ENCODE assay signal across 18 cellular contexts in the genomic region with DNA sequence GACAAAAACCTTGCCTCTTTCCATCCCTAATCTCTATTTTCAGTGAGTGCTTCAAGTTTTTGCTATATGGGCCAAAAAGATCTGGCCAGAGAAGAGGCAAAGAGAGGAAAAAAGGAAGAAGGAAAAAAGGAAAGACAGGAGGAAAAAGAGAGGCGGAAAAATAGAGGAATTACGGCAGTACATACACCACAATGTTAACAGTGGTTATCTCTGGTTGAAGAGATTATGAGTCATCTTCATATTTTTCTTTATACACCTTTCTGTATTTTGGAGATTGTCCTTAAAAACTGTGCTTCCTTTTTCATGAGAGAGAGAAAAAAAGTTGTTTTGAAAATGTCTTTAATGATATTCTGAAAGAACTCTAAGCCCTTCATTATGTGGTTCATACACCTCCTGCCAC.
DNase-seq lines count a peak whose midpoint lies in the region; ATAC-seq and TF ChIP-seq lines count a peak whose summit lies in the region.
"Had no signal": no experiment of that assay in that cellular context is flagged by ENCODE, and none has a peak within 500 bp of the region (broad histone marks: within the 10 kb centered on the region; RNA-seq: fewer than 3 reads in every experiment).

No MANE protein-coding gene starts in this region.

- no peak overlapping the region for H2BK20ac ChIP-seq in IMR-90 (ENCODE audit: low read depth, low read length)

- H3K79me2 ChIP-seq in PC-3 (ENCODE audit: low read length) = peaks cover 25% of the 10 kb centered on the region

- peaks cover 13% of the 10 kb centered on the region for H3F3A ChIP-seq in PC-3 (ENCODE audit: low read length, unreplicated experiment)

- no peak overlapping the region for H4K5ac ChIP-seq in IMR-90 (ENCODE audit: low read depth, low read length)

- H2AFZ ChIP-seq in IMR-90 (replicated peaks; ENCODE audit: low read length, poor library complexity) = no peak overlapping the region
- no peak overlapping the region for H2AFZ ChIP-seq in PC-3 (ENCODE audit: low read length)
- H2AFZ ChIP-seq: GM23248 had no signal

- no peak overlapping the region for H2AK5ac ChIP-seq in IMR-90 (ENCODE audit: low read depth, low read length)

- H4K20me1 ChIP-seq in IMR-90 (ENCODE audit: insufficient read depth, low read length) = peaks cover 14% of the 10 kb centered on the region; the same call in 1 of the 2 replicates
- H4K20me1 ChIP-seq in PC-3 (ENCODE audit: low read length) = no peaks in the 10 kb centered on the region
- H4K20me1 ChIP-seq: BLaER1 had no signal

- peak overlapping the region; percentile 27 for H3K27ac Mint-ChIP-seq in type B pancreatic cell
- H3K27ac Mint-ChIP-seq: CD14-positive monocyte had no signal

- H3K36me3 ChIP-seq in IMR-90 (ENCODE audit: control insufficient read depth, insufficient read depth, low read length) (peaks cover 1% of the 10 kb centered on the region; the same call in 1 of the 2 replicates), PC-3 (ENCODE audit: low read depth, low read length) (no peaks in the 10 kb centered on the region)
- H3K36me3 ChIP-seq: BLaER1 had no signal

- H2BK5ac ChIP-seq in IMR-90 (ENCODE audit: low read depth, low read length, poor library complexity, severe bottlenecking) = no peak overlapping the region

- H3K9me3 ChIP-seq in IMR-90 (ENCODE audit: control insufficient read depth, insufficient read depth, low read length) = peaks cover 4% of the 10 kb centered on the region
- no peaks in the 10 kb centered on the region for H3K9me3 ChIP-seq in PC-3 (ENCODE audit: low read length)

- H3K36me3 Mint-ChIP-seq in type B pancreatic cell = no peaks in the 10 kb centered on the region

- dilution Hi-C loops in IMR-90 (cut with HindIII; ENCODE audit: low sequenced_read_pairs, unreplicated experiment) = no loop called here

- TF ChIP-seq POLR2A in IMR-90 (IDR thresholded peaks at IDR 0.05; ENCODE audit: low read depth, low read length) = no peak

- ATAC-seq in IMR-90 (ENCODE audit: low read depth) (no peak), PC-3 (peak; percentile 70), GM21737 (IDR thresholded peaks at IDR 0.05; ENCODE audit: unreplicated experiment) (no peak), HG02870 (IDR thresholded peaks at IDR 0.05; ENCODE audit: unreplicated experiment) (no peak)
- ATAC-seq: GM12878, HepG2 had no signal

- DNase-seq in IMR-90 = peak; percentile 7
- peak; percentile 28 for DNase-seq in PC-3
- peak; percentile 15 for DNase-seq in amniotic epithelial cell (ENCODE audit: low read depth)
- DNase-seq in type B pancreatic cell (ENCODE audit: extremely low spot score, unreplicated experiment) = no peak
- no peak for DNase-seq in NCI-H1436 (lab: John Stamatoyannopoulos, UW)
- DNase-seq: AML-193; CD4-positive, alpha-beta memory T cell; DMS153; DMS79; HCEC 1CT had no signal

- POLR2A ChIA-PET in IMR-90 (lab: Charles Lee; ENCODE audit: unreplicated experiment) (no interaction called here), PC-3 (lab: Charles Lee; ENCODE audit: unreplicated experiment) (no interaction called here)

- no peak overlapping the region for H3K4me3 Mint-ChIP-seq in type B pancreatic cell
- H3K4me3 Mint-ChIP-seq: CD14-positive monocyte; CD4-positive, alpha-beta memory T cell had no signal

- no peak overlapping the region for H2AK9ac ChIP-seq in IMR-90 (replicated peaks; ENCODE audit: low read depth, low read length, poor library complexity)

- no peak overlapping the region for H3K14ac ChIP-seq in IMR-90 (replicated peaks; ENCODE audit: low read depth, low read length)

- H3K4me2 ChIP-seq in IMR-90 (ENCODE audit: low read depth, low read length) = no peak overlapping the region
- peak overlapping the region; percentile 28 for H3K4me2 ChIP-seq in PC-3 (ENCODE audit: low read length)
- H3K4me2 ChIP-seq: BLaER1, KMS-11 had no signal

- CTCF ChIA-PET in IMR-90 (lab: Yijun Ruan, JAX) (no interaction called here), PC-3 (lab: Charles Lee) (interaction anchor here (0.5 kb wide), 1 partner anchor 125 kb away, joined by 3 read pairs; no protein-coding TSS in a partner anchor)

- H4K91ac ChIP-seq in IMR-90 (ENCODE audit: insufficient read depth, low read depth, low read length) = no peak overlapping the region

- no peak overlapping the region for H2BK15ac ChIP-seq in IMR-90 (ENCODE audit: low read depth, low read length)

- no peak overlapping the region for H3K4ac ChIP-seq in IMR-90 (ENCODE audit: low read depth, low read length)

- no peak overlapping the region for H3K23ac ChIP-seq in IMR-90 (ENCODE audit: low read depth, low read length)

- no peaks in the 10 kb centered on the region for H3K9me2 ChIP-seq in PC-3 (replicated peaks; ENCODE audit: low read length)

- peaks cover 11% of the 10 kb centered on the region for H3K9me3 Mint-ChIP-seq in type B pancreatic cell

- H3K27me3 ChIP-seq in IMR-90 (ENCODE audit: control insufficient read depth, insufficient read depth, low read length) (no peaks in the 10 kb centered on the region), PC-3 (ENCODE audit: low read length) (no peaks in the 10 kb centered on the region)
- H3K27me3 ChIP-seq: BLaER1 had no signal

- in situ Hi-C loops in IMR-90 (cut with MboI; ENCODE audit: low sequenced_read_pairs) = no loop called here

- H3K79me1 ChIP-seq in IMR-90 (ENCODE audit: low read depth in 1 of 2, low read length in 2 of 2) = peaks cover 29 to 73% of the 10 kb centered on the region in 2 experiments

- H2BK120ac ChIP-seq in IMR-90 (ENCODE audit: low read depth, low read length) = no peak overlapping the region

- no peak overlapping the region for H3K56ac ChIP-seq in IMR-90 (ENCODE audit: extremely low read depth, insufficient read depth, low read length)

- no peak for TF ChIP-seq RAD21 in IMR-90 (IDR thresholded peaks at IDR 0.05; ENCODE audit: low read length)

- H3K4me3 ChIP-seq in IMR-90 (ENCODE audit: insufficient read depth, low read depth, low read length) = no peak overlapping the region
- H3K4me3 ChIP-seq in PC-3 (ENCODE audit: low read length) = no peak overlapping the region
- H3K4me3 ChIP-seq: BLaER1, GM12878, GM23248 had no signal

- H3K27me3 Mint-ChIP-seq in type B pancreatic cell = no peaks in the 10 kb centered on the region
- H3K27me3 Mint-ChIP-seq: CD4-positive, alpha-beta memory T cell had no signal

- H3K27ac ChIP-seq in IMR-90 (ENCODE audit: insufficient read depth, low read length) (no peak overlapping the region), PC-3 (ENCODE audit: low read length) (no peak overlapping the region; the same call in 1 of the 2 replicates)
- H3K27ac ChIP-seq: BLaER1, GM23248, KMS-11 had no signal

- WGBS in IMR-90 (ENCODE audit: extremely low coverage in 2 of 2, insufficient read length in 1 of 2), 2 experiments = no CpG with 5 or more reads among the region's 2 CpGs

- TF ChIP-seq CTCF in IMR-90 (conservative IDR thresholded peaks at IDR 0.05; ENCODE audit: low read depth, low read length) (no peak), PC-3 (conservative IDR thresholded peaks at IDR 0.05; ENCODE audit: low read depth, low read length) (no peak), type B pancreatic cell (conservative IDR thresholded peaks at IDR 0.05) (no peak)

- H3K4me1 Mint-ChIP-seq in type B pancreatic cell (ENCODE audit: unreplicated experiment) = no peaks in the 10 kb centered on the region

- no peak overlapping the region for H3K9ac ChIP-seq in IMR-90 (ENCODE audit: low read depth, low read length)
- H3K9ac ChIP-seq in PC-3 (ENCODE audit: low read length) = no peak overlapping the region
- H3K9ac ChIP-seq: BLaER1, GM23248, KMS-11 had no signal

- no peak overlapping the region for H4K8ac ChIP-seq in IMR-90 (ENCODE audit: low read depth in 2 of 2, low read length in 2 of 2)

- H3K18ac ChIP-seq in IMR-90 (ENCODE audit: low read depth, low read length) = no peak overlapping the region

- H3K9me1 ChIP-seq in IMR-90 (ENCODE audit: insufficient read depth, low read length) = no peaks in the 10 kb centered on the region

- H3K4me1 ChIP-seq in IMR-90 (ENCODE audit: control insufficient read depth, insufficient read depth, low read length) (peaks cover 3% of the 10 kb centered on the region), PC-3 (ENCODE audit: insufficient read depth, low read length) (peaks cover 47% of the 10 kb centered on the region)
- H3K4me1 ChIP-seq: BLaER1 had no signal

- intact Hi-C loops in IMR-90 (cut with micrococcal nuclease) = no loop called here
- intact Hi-C loops in PC-3 (cut with micrococcal nuclease) = loop anchor here (2.0 to 10.0 kb wide), 2 partner anchors 22 to 166 kb away; no protein-coding TSS in a partner anchor

- BruUV-seq in IMR-90 (replicated peaks; lab: Mats Ljungman, UMichigan) = no TSS peak
- BruUV-seq in PC-3 (replicated peaks; lab: Mats Ljungman, UMichigan) = no TSS peak

TF ChIP-seq in IMR-90, 13 proteins besides CTCF, POLR2A, EP300 and RAD21 (continues in another document):
- TF ChIP-seq FOS (IDR thresholded peaks at IDR 0.05; ENCODE audit: low read depth, low read length) = no peak
- TF ChIP-seq, protein P1, sequence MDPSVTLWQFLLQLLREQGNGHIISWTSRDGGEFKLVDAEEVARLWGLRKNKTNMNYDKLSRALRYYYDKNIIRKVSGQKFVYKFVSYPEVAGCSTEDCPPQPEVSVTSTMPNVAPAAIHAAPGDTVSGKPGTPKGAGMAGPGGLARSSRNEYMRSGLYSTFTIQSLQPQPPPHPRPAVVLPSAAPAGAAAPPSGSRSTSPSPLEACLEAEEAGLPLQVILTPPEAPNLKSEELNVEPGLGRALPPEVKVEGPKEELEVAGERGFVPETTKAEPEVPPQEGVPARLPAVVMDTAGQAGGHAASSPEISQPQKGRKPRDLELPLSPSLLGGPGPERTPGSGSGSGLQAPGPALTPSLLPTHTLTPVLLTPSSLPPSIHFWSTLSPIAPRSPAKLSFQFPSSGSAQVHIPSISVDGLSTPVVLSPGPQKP (IDR thresholded peaks at IDR 0.05; ENCODE audit: borderline replicate concordance, low read depth, low read length) = no peak
- no peak for TF ChIP-seq SMC3 (IDR thresholded peaks at IDR 0.05; ENCODE audit: low read depth, low read length)
- TF ChIP-seq, protein P2, sequence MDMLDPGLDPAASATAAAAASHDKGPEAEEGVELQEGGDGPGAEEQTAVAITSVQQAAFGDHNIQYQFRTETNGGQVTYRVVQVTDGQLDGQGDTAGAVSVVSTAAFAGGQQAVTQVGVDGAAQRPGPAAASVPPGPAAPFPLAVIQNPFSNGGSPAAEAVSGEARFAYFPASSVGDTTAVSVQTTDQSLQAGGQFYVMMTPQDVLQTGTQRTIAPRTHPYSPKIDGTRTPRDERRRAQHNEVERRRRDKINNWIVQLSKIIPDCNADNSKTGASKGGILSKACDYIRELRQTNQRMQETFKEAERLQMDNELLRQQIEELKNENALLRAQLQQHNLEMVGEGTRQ (IDR thresholded peaks at IDR 0.05; ENCODE audit: low read depth, low read length) = no peak
- no peak for TF ChIP-seq MAZ (IDR thresholded peaks at IDR 0.05; ENCODE audit: borderline replicate concordance, low read depth, low read length)
- no peak for TF ChIP-seq BHLHE40 (IDR thresholded peaks at IDR 0.05; ENCODE audit: low read depth, low read length)
- TF ChIP-seq CHD1 (IDR thresholded peaks at IDR 0.05; ENCODE audit: low read depth, low read length) = no peak
- TF ChIP-seq NFE2L2 (IDR thresholded peaks at IDR 0.05; ENCODE audit: low read depth, low read length) = no peak
- no peak for TF ChIP-seq RCOR1 (IDR thresholded peaks at IDR 0.05; ENCODE audit: insufficient replicate concordance, low read length)
- no peak for TF ChIP-seq RFX5 (IDR thresholded peaks at IDR 0.05; ENCODE audit: low read depth, low read length)
- TF ChIP-seq CEBPB (IDR thresholded peaks at IDR 0.05; ENCODE audit: low read depth, low read length) = no peak

Comparison
In these comparisons a context has a peak if more than half of its experiments do, and no peak if none do; other contexts are left out.
1. DNase-seq: peak in IMR-90 (single experiment), PC-3 (single experiment) and amniotic epithelial cell (single experiment); none in type B pancreatic cell (single experiment) and NCI-H1436 (single experiment).